16 cellular contexts compared by ENCODE assay signal in genomic region chr12:80707830-80708534, GRCh38. TPM values are rescaled to one million over a fixed set of nuclear protein-coding genes. Genes with fewer than 3 reads are reported as not detected.
A peak's percentile ranks its signal among the peaks of the same experiment; 100 is the strongest.
DNase-seq lines count a peak whose midpoint lies in the region; ATAC-seq and TF ChIP-seq lines count a peak whose summit lies in the region.
"Had no signal": no experiment of that assay in that cellular context is flagged by ENCODE, and none has a peak within 500 bp of the region (broad histone marks: within the 10 kb centered on the region; RNA-seq: fewer than 3 reads in every experiment).

No MANE protein-coding gene starts in this region.

- WGBS in trophoblast cell (ENCODE audit: extremely low coverage, insufficient coverage, insufficient read length), result no CpG with 5 or more reads among the region's 37 CpGs

- H3K36me3 ChIP-seq in GM06990 (ENCODE audit: control insufficient read depth, insufficient read depth, low read length) (no peaks in the 10 kb centered on the region), adipocyte (ENCODE audit: control insufficient read depth, insufficient read depth, low read length, severe bottlenecking) (no peaks in the 10 kb centered on the region), iPS-15b (ENCODE audit: control insufficient read depth, insufficient read depth, low read length) (no peaks in the 10 kb centered on the region), trophoblast cell (ENCODE audit: control insufficient read depth in 1 of 2, insufficient read depth in 2 of 2, low read length in 2 of 2) (no peaks in the 10 kb centered on the region)
- H3K36me3 ChIP-seq: gastroesophageal sphincter had no signal

- no peak overlapping the region for H4K8ac ChIP-seq in trophoblast cell (ENCODE audit: low read depth, low read length)

- H2BK120ac ChIP-seq in trophoblast cell (ENCODE audit: insufficient read depth, low read length, poor library complexity), result no peak overlapping the region

- H3K4me1 ChIP-seq in adipocyte (ENCODE audit: control insufficient read depth, insufficient read depth, low read length) (peaks cover 18% of the 10 kb centered on the region), iPS-15b (ENCODE audit: control insufficient read depth, insufficient read depth, low read length) (peaks cover 23% of the 10 kb centered on the region), trophoblast cell (ENCODE audit: control insufficient read depth in 1 of 2, insufficient read depth in 2 of 2, low read length in 2 of 2) (peaks cover 4 to 8% of the 10 kb centered on the region in 2 experiments)
- H3K4me1 ChIP-seq: parathyroid adenoma had no signal

- H3K18ac ChIP-seq in trophoblast cell (ENCODE audit: low read length), result no peak overlapping the region

- H3K9me3 ChIP-seq in adipocyte (ENCODE audit: control insufficient read depth, low read length) (no peaks in the 10 kb centered on the region), iPS-15b (ENCODE audit: control insufficient read depth, insufficient read depth, low read length) (no peaks in the 10 kb centered on the region), trophoblast cell (ENCODE audit: insufficient read depth, low read depth, low read length) (peaks cover 3% of the 10 kb centered on the region)
- H3K9me3 ChIP-seq: gastroesophageal sphincter had no signal

- no peak for TF ChIP-seq CTCF in GM06990 (IDR thresholded peaks at IDR 0.05; ENCODE audit: insufficient read depth, low read length, poor library complexity, severe bottlenecking)

- H3K79me2 ChIP-seq in trophoblast cell (ENCODE audit: control insufficient read depth, insufficient read depth, low read length, poor library complexity), result no peaks in the 10 kb centered on the region
- H3K79me2 ChIP-seq: parathyroid adenoma had no signal

- H4K91ac ChIP-seq in trophoblast cell (ENCODE audit: low read depth, low read length), result no peak overlapping the region

- H3K23ac ChIP-seq in trophoblast cell (ENCODE audit: low read length), result no peak overlapping the region

- H3K27ac ChIP-seq in trophoblast cell (ENCODE audit: low read depth, low read length), result no peak overlapping the region
- H3K27ac ChIP-seq: gastroesophageal sphincter, parathyroid adenoma had no signal

- H3K14ac ChIP-seq in trophoblast cell (ENCODE audit: low read length), result no peak overlapping the region

- ATAC-seq in GM21619 (IDR thresholded peaks at IDR 0.05; ENCODE audit: unreplicated experiment), result no peak
- ATAC-seq in GM18505 (IDR thresholded peaks at IDR 0.05; ENCODE audit: unreplicated experiment), result no peak
- ATAC-seq: gastroesophageal sphincter; stimulated activated effector memory CD8-positive, alpha-beta T cell treated with anti-CD3 and anti-CD28 coated beads, Interleukin-12 subunit alpha, Interleukin-12 subunit beta, amount 100 ng/mL, for 72 hours had no signal

- no peak overlapping the region for H2BK5ac ChIP-seq in trophoblast cell (ENCODE audit: low read depth, low read length, poor library complexity)

- H3K9ac ChIP-seq in adipocyte (ENCODE audit: low read length), result no peak overlapping the region
- no peak overlapping the region for H3K9ac ChIP-seq in iPS-15b (ENCODE audit: low read depth, low read length)
- H3K9ac ChIP-seq in trophoblast cell (ENCODE audit: low read length), result no peak overlapping the region
- H3K9ac ChIP-seq: parathyroid adenoma had no signal

- H2BK12ac ChIP-seq in trophoblast cell (ENCODE audit: low read length), result no peak overlapping the region

- H2AFZ ChIP-seq in trophoblast cell (ENCODE audit: insufficient read depth, low read length, poor library complexity), result no peak overlapping the region
- H2AFZ ChIP-seq: parathyroid adenoma had no signal

- H3K79me1 ChIP-seq in trophoblast cell (ENCODE audit: low read length), result no peaks in the 10 kb centered on the region

- peak overlapping the region; percentile 64 for H3K4me2 ChIP-seq in trophoblast cell (ENCODE audit: low read length)

- H2AK5ac ChIP-seq in trophoblast cell (ENCODE audit: low read length), result no peak overlapping the region

- DNase-seq in GM06990 (ENCODE audit: extremely low read depth, insufficient read length) (no peak), adipocyte (ENCODE audit: low read depth) (no peak), trophoblast cell (no peak), mucosa of gallbladder (ENCODE audit: low spot score) (no peak)
- no peak for DNase-seq in effector CD4-positive, alpha-beta T cell
- DNase-seq: activated CD4-positive, CD25-positive, alpha-beta regulatory T cell; activated naive CD8-positive, alpha-beta T cell treated with anti-CD3 and anti-CD28 coated beads, Interleukin-2, amount 10 ng/mL, durations not matched to agents 7 days and 5 days; activated T-cell treated with anti-CD3 and anti-CD28 coated beads for 4 hours had no signal

- TF ChIP-seq POLR2A in GM18505 (IDR thresholded peaks at IDR 0.05; ENCODE audit: borderline replicate concordance, extremely low read depth, insufficient read depth, insufficient read length), result no peak

- no peaks in the 10 kb centered on the region for H3K27me3 ChIP-seq in GM06990 (replicated peaks; ENCODE audit: control insufficient read depth, insufficient read depth, low read length)
- peaks cover 22% of the 10 kb centered on the region for H3K27me3 ChIP-seq in adipocyte (replicated peaks; ENCODE audit: control insufficient read depth, insufficient read depth, low read length)
- H3K27me3 ChIP-seq in iPS-15b (ENCODE audit: control insufficient read depth, insufficient read depth, low read length), result peaks cover 98% of the 10 kb centered on the region
- peaks cover 33% of the 10 kb centered on the region for H3K27me3 ChIP-seq in trophoblast cell (ENCODE audit: insufficient read depth, low read length)

- no peak overlapping the region for H3K4ac ChIP-seq in trophoblast cell (ENCODE audit: low read depth, low read length)

- H3K4me3 ChIP-seq in GM06990 (replicated peaks; ENCODE audit: low read depth, low read length) (0 out of 2 replicates have a peak overlapping the region, but pooled peaks have one; percentile 2), adipocyte (ENCODE audit: low read length) (peak overlapping the region; percentile 68), iPS-15b (ENCODE audit: low read depth, low read length) (peak overlapping the region; percentile 47), trophoblast cell (ENCODE audit: low read depth, low read length) (no peak overlapping the region)
- H3K4me3 ChIP-seq: gastroesophageal sphincter had no signal

- H4K12ac ChIP-seq in trophoblast cell (ENCODE audit: low read depth, low read length), result no peak overlapping the region

RNA-seq across cellular contexts. Expression of gene MYF6, which starts 0.5 kb away (rescaled TPM):
- polyA plus RNA-seq in trophoblast cell (2013), result 1.6 and 1.7 TPM in 2 replicates
- total RNA-seq in mucosa of gallbladder, result not detected
- total RNA-seq: activated naive CD8-positive, alpha-beta T cell treated with anti-CD3 and anti-CD28 coated beads, Interleukin-2, amount 10 ng/mL, durations not matched to agents 7 days and 5 days; gastroesophageal sphincter; HT1080 had no signal

RNA-seq across cellular contexts. Expression of gene MYF5, which starts 8.7 kb away (rescaled TPM):
- not detected in 2 replicates for polyA plus RNA-seq in trophoblast cell (2013)
- not detected for total RNA-seq in mucosa of gallbladder
- total RNA-seq: activated naive CD8-positive, alpha-beta T cell treated with anti-CD3 and anti-CD28 coated beads, Interleukin-2, amount 10 ng/mL, durations not matched to agents 7 days and 5 days; gastroesophageal sphincter; HT1080; lower leg skin had no signal
